ENCODE assay signal across 30 cellular contexts in genomic region chr19:2420490-2420889, GRCh38. TPM values are rescaled to one million over a fixed set of nuclear protein-coding genes. Genes with fewer than 3 reads are reported as not detected.
"Had no signal": no experiment of that assay in that cellular context is flagged by ENCODE, and none has a peak within 500 bp of the region (broad histone marks: within the 10 kb centered on the region; RNA-seq: fewer than 3 reads in every experiment).

No MANE protein-coding gene starts in this region.

- H3K9me3 Mint-ChIP-seq: natural killer cell; nephron; neural progenitor cell; stimulated activated memory B cell treated with anti-CD40 and anti-IgM and Interleukin-4, amounts not matched to agents 10 μg/mL and 1 μg/mL and 100 μg/mL, for 72 hours; stimulated activated naive CD8-positive, alpha-beta T cell treated with anti-CD3 and anti-CD28 coated beads, Interleukin-15, amount 100 ng/mL, for 72 hours had no signal

- H3K36me3 ChIP-seq: neural progenitor cell, pancreas, transverse colon, vagina had no signal

- H3K27ac Mint-ChIP-seq: naive thymus-derived CD4-positive, alpha-beta T cell; natural killer cell; nephron; neural progenitor cell; stimulated activated memory B cell treated with anti-CD40 and anti-IgM and Interleukin-4, amounts not matched to agents 10 μg/mL and 1 μg/mL and 100 μg/mL, for 72 hours; stimulated activated naive CD8-positive, alpha-beta T cell treated with anti-CD3 and anti-CD28 coated beads, Interleukin-15, amount 100 ng/mL, for 72 hours had no signal

- H3K36me3 Mint-ChIP-seq: natural killer cell, neural progenitor cell had no signal

- H3K4me3 Mint-ChIP-seq: naive thymus-derived CD4-positive, alpha-beta T cell; natural killer cell; nephron; neural progenitor cell; stimulated activated memory B cell treated with anti-CD40 and anti-IgM and Interleukin-4, amounts not matched to agents 10 μg/mL and 1 μg/mL and 100 μg/mL, for 72 hours; stimulated activated naive CD8-positive, alpha-beta T cell treated with anti-CD3 and anti-CD28 coated beads, Interleukin-15, amount 100 ng/mL, for 72 hours had no signal

- FAIRE-seq: pancreas, urothelium cell line had no signal

- H3K27ac ChIP-seq: neural progenitor cell, pancreas, psoas muscle, skin epidermis, spleen, suprapubic skin, testis, tibial artery, transverse colon, upper lobe of left lung, vagina had no signal

- DNase-seq: naive thymus-derived CD4-positive, alpha-beta T cell; natural killer cell; occipital lobe; pancreas; psoas muscle; spleen; stimulated activated CD4-positive, alpha-beta T cell treated with anti-CD3 and anti-CD28 coated beads, Interleukin-12 subunit alpha, Interleukin-12 subunit beta, amount 100 ng/mL, for 4 hours; stimulated activated CD4-positive, alpha-beta T cell treated with anti-CD3 and anti-CD28 coated beads, Interleukin-1b, Interleukin-23, amount 100 ng/mL, for 48 hours; stimulated activated CD4-positive, alpha-beta T cell treated with anti-CD3 and anti-CD28 coated beads, Interleukin-4, amount 100 ng/mL, for 1 hour; stimulated activated CD4-positive, alpha-beta T cell treated with anti-CD3 and anti-CD28 coated beads, Interleukin-4, amount 100 ng/mL, for 4 hours; stimulated activated CD8-positive, alpha-beta memory T cell treated with anti-CD3 and anti-CD28 coated beads, Interleukin-4, amount 100 ng/mL, for 48 hours; stimulated activated naive CD4-positive, alpha-beta T cell; stimulated activated naive CD8-positive, alpha-beta T cell treated with anti-CD3 and anti-CD28 coated beads, Interleukin-15, amount 100 ng/mL, for 72 hours; stimulated activated naive CD8-positive, alpha-beta T cell treated with anti-CD3 and anti-CD28 coated beads, Interleukin-15, Interleukin-2, amounts not matched to agents 100 U/mL and 50 U/mL, for 24 hours; substantia nigra; testis; tibial artery; transverse colon; upper lobe of left lung had no signal

- H2AFZ ChIP-seq: neural progenitor cell had no signal

- H3K9ac ChIP-seq: neural progenitor cell had no signal

- H3K27me3 ChIP-seq: neural progenitor cell, pancreas, spleen, suprapubic skin, testis, tibial artery, transverse colon, upper lobe of left lung, vagina had no signal

- H3K4me3 ChIP-seq: neural progenitor cell, pancreas, psoas muscle, skin epidermis, smooth muscle cell, spleen, suprapubic skin, testis, tibial artery, transverse colon, upper lobe of left lung, vagina had no signal

- H3K4me2 ChIP-seq: neural progenitor cell, smooth muscle cell had no signal

- H3K9me3 ChIP-seq: pancreas, psoas muscle, suprapubic skin, testis, tibial artery, transverse colon, upper lobe of left lung, vagina had no signal

- H3K27me3 Mint-ChIP-seq: naive thymus-derived CD4-positive, alpha-beta T cell; stimulated activated memory B cell treated with anti-CD40 and anti-IgM and Interleukin-4, amounts not matched to agents 10 μg/mL and 1 μg/mL and 100 μg/mL, for 72 hours; stimulated activated naive CD8-positive, alpha-beta T cell treated with anti-CD3 and anti-CD28 coated beads, Interleukin-15, amount 100 ng/mL, for 72 hours had no signal

- H3K4me1 Mint-ChIP-seq: naive thymus-derived CD4-positive, alpha-beta T cell; natural killer cell; nephron; neural progenitor cell; stimulated activated memory B cell treated with anti-CD40 and anti-IgM and Interleukin-4, amounts not matched to agents 10 μg/mL and 1 μg/mL and 100 μg/mL, for 72 hours; stimulated activated naive CD8-positive, alpha-beta T cell treated with anti-CD3 and anti-CD28 coated beads, Interleukin-15, amount 100 ng/mL, for 72 hours had no signal

- ATAC-seq: naive thymus-derived CD4-positive, alpha-beta T cell; natural killer cell; pancreas; psoas muscle; right cardiac atrium; sciatic nerve; stimulated activated memory B cell treated with anti-CD40 and anti-IgM and Interleukin-4, amounts not matched to agents 10 μg/mL and 1 μg/mL and 100 μg/mL, for 72 hours; stimulated activated naive CD8-positive, alpha-beta T cell treated with anti-CD3 and anti-CD28 coated beads, Interleukin-15, amount 100 ng/mL, for 72 hours; stimulated activated naive CD8-positive, alpha-beta T cell treated with anti-CD3 and anti-CD28 coated beads, Interleukin-15, Interleukin-2, amounts not matched to agents 100 U/mL and 50 U/mL, for 24 hours had no signal

RNA-seq across cellular contexts. Expression of gene GADD45B, which starts 55.4 kb away (rescaled TPM):
- polyA plus RNA-seq: neural cell had no signal
